Comparison of ENCODE assay signal across 13 cellular contexts in genomic region chr2:217919781-217920351, GRCh38.
DNase-seq lines count a peak whose midpoint lies in the region; ATAC-seq, FAIRE-seq and TF ChIP-seq lines count a peak whose summit lies in the region.
"Had no signal": no experiment of that assay in that cellular context is flagged by ENCODE, and none has a peak within 500 bp of the region (broad histone marks: within the 10 kb centered on the region; RNA-seq: fewer than 3 reads in every experiment).

No MANE protein-coding gene starts in this region.

- no peak for TF ChIP-seq EP300 in A549 (IDR thresholded peaks at IDR 0.05)
- TF ChIP-seq EP300 in gastroesophageal sphincter (IDR thresholded peaks at IDR 0.05), result peak; percentile 53

- WGBS in A549 (ENCODE audit: missing lambda C conversion rate), result 35% methylated on average over 12 of the region's 13 CpGs
- WGBS in gastroesophageal sphincter (ENCODE audit: low coverage in 1 of 2), 2 donors, result 27% methylated on average over 9 of the region's 13 CpGs; no CpG with 5 or more reads in 1 of the 2 donors

- H3K27ac ChIP-seq in A549, result peak overlapping the region; percentile 61 to 85
- H3K27ac ChIP-seq in Peyer's patch, result peak overlapping the region; percentile 30 to 92 (median 58)
- H3K27ac ChIP-seq in gastroesophageal sphincter, result peak overlapping the region; percentile 97 to 99 (median 97)
- H3K27ac ChIP-seq in osteoblast (ENCODE audit: low read depth, low read length), result peak overlapping the region; percentile 53
- H3K27ac ChIP-seq: HL-60 had no signal

- DNase-seq in A549 (ENCODE audit: low read depth in 1 of 2, low spot score in 1 of 2) (peak in 1 of 2 experiments; percentile 32), Peyer's patch (no peak), osteoblast (ENCODE audit: insufficient read length, low spot score, missing footprints) (peak; percentile 94), NCI-H1694 (lab: John Stamatoyannopoulos, UW) (no peak), NCI-H1436 (lab: John Stamatoyannopoulos, UW) (no peak)
- DNase-seq in stimulated activated naive CD8-positive, alpha-beta T cell treated with anti-CD3 and anti-CD28 coated beads, Interleukin-15, amount 100 ng/mL, for 72 hours, result no peak
- DNase-seq: activated naive CD4-positive, alpha-beta T cell treated with anti-CD3 and anti-CD28 coated beads, Interleukin-2, amount 10 ng/mL, durations not matched to agents 7 days and 5 days; AML-193; NCI-H526 treated with DMSO at 0.1 percent for 48 hours; T-helper 17 cell had no signal

- H3K4me1 ChIP-seq in A549 (peaks cover 77% of the 10 kb centered on the region), Peyer's patch (peaks cover 0 to 47% (median 0%) of the 10 kb centered on the region in 4 donors), gastroesophageal sphincter (peaks cover 30 to 100% (median 98%) of the 10 kb centered on the region in 3 donors), osteoblast (ENCODE audit: insufficient read depth, low read length) (peaks cover 49% of the 10 kb centered on the region)

- CTCF ChIA-PET in A549 (lab: Yijun Ruan, JAX), result interaction anchor here (0.9 to 1.7 kb wide), 6 partner anchors 13 to 33 kb away, joined by 3 to 4 read pairs (median 3); no protein-coding TSS in a partner anchor

- H3K27ac Mint-ChIP-seq in stimulated activated naive CD8-positive, alpha-beta T cell treated with anti-CD3 and anti-CD28 coated beads, Interleukin-15, amount 100 ng/mL, for 72 hours, result no peak overlapping the region
- H3K27ac Mint-ChIP-seq: activated naive CD4-positive, alpha-beta T cell treated with anti-CD3 and anti-CD28 coated beads, Interleukin-2, amount 10 ng/mL, durations not matched to agents 7 days and 5 days; T-helper 17 cell had no signal

- peaks cover 74% of the 10 kb centered on the region for H3K79me2 ChIP-seq in osteoblast (ENCODE audit: insufficient read depth, low read length)

- no peaks in the 10 kb centered on the region for H3K9me3 Mint-ChIP-seq in stimulated activated naive CD8-positive, alpha-beta T cell treated with anti-CD3 and anti-CD28 coated beads, Interleukin-15, amount 100 ng/mL, for 72 hours
- H3K9me3 Mint-ChIP-seq: activated naive CD4-positive, alpha-beta T cell treated with anti-CD3 and anti-CD28 coated beads, Interleukin-2, amount 10 ng/mL, durations not matched to agents 7 days and 5 days had no signal

- peaks cover 13% of the 10 kb centered on the region for H4K20me1 ChIP-seq in osteoblast (ENCODE audit: insufficient read depth, low read length)

- H3K27me3 Mint-ChIP-seq in stimulated activated naive CD8-positive, alpha-beta T cell treated with anti-CD3 and anti-CD28 coated beads, Interleukin-15, amount 100 ng/mL, for 72 hours, result no peaks in the 10 kb centered on the region

- POLR2A ChIA-PET in A549 (lab: Yijun Ruan, JAX), result no interaction called here

- ATAC-seq in A549 (peak in 1 of 2 experiments; percentile 25; a peak in 2 of 6 replicates), gastroesophageal sphincter (peak; percentile 17), HG02588 (IDR thresholded peaks at IDR 0.05; ENCODE audit: unreplicated experiment) (no peak)
- ATAC-seq in stimulated activated naive CD8-positive, alpha-beta T cell treated with anti-CD3 and anti-CD28 coated beads, Interleukin-15, amount 100 ng/mL, for 72 hours, result no peak
- ATAC-seq: T-helper 17 cell had no signal

- no peak overlapping the region for H3K4me3 ChIP-seq in A549
- no peak overlapping the region for H3K4me3 ChIP-seq in Peyer's patch
- H3K4me3 ChIP-seq in gastroesophageal sphincter, result peak overlapping the region; percentile 4 to 36
- H3K4me3 ChIP-seq in osteoblast (ENCODE audit: insufficient read depth, low read length), result peak overlapping the region; percentile 1

- no peak overlapping the region for H3K4me3 Mint-ChIP-seq in stimulated activated naive CD8-positive, alpha-beta T cell treated with anti-CD3 and anti-CD28 coated beads, Interleukin-15, amount 100 ng/mL, for 72 hours
- H3K4me3 Mint-ChIP-seq: activated naive CD4-positive, alpha-beta T cell treated with anti-CD3 and anti-CD28 coated beads, Interleukin-2, amount 10 ng/mL, durations not matched to agents 7 days and 5 days; T-helper 17 cell had no signal

- H3K9me3 ChIP-seq in A549 (no peaks in the 10 kb centered on the region), Peyer's patch (no peaks in the 10 kb centered on the region), gastroesophageal sphincter (no peaks in the 10 kb centered on the region), osteoblast (ENCODE audit: low read depth, low read length) (no peaks in the 10 kb centered on the region)

- no peak for TF ChIP-seq CTCF in A549 (IDR thresholded peaks at IDR 0.05)
- TF ChIP-seq CTCF in Peyer's patch (IDR thresholded peaks at IDR 0.05), result no peak
- TF ChIP-seq CTCF in gastroesophageal sphincter (IDR thresholded peaks at IDR 0.05), result no peak
- TF ChIP-seq CTCF in osteoblast (IDR thresholded peaks at IDR 0.05; ENCODE audit: extremely low read depth, low read depth, low read length), result no peak

- no peak for TF ChIP-seq RAD21 in A549 (conservative IDR thresholded peaks at IDR 0.05 in 1 of 2, IDR thresholded peaks at IDR 0.05 in 1 of 2)

- no peak for FAIRE-seq in A549 (lab: Jason Lieb, UNC)

- no peak for TF ChIP-seq POLR2A in A549 (IDR thresholded peaks at IDR 0.05; ENCODE audit: low read length)
- no peak for TF ChIP-seq POLR2A in Peyer's patch (IDR thresholded peaks at IDR 0.05)
- peak in 1 of 2 donors; percentile 39 for TF ChIP-seq POLR2A in gastroesophageal sphincter (IDR thresholded peaks at IDR 0.05)

- H3K4me1 Mint-ChIP-seq in stimulated activated naive CD8-positive, alpha-beta T cell treated with anti-CD3 and anti-CD28 coated beads, Interleukin-15, amount 100 ng/mL, for 72 hours, result no peaks in the 10 kb centered on the region
- H3K4me1 Mint-ChIP-seq: activated naive CD4-positive, alpha-beta T cell treated with anti-CD3 and anti-CD28 coated beads, Interleukin-2, amount 10 ng/mL, durations not matched to agents 7 days and 5 days had no signal

- no peaks in the 10 kb centered on the region for H3K36me3 ChIP-seq in Peyer's patch
- peaks cover 0 to 29% of the 10 kb centered on the region in 2 donors for H3K36me3 ChIP-seq in gastroesophageal sphincter
- peaks cover 36% of the 10 kb centered on the region for H3K36me3 ChIP-seq in osteoblast (ENCODE audit: insufficient read depth, low read length)

- H3K27me3 ChIP-seq in Peyer's patch (no peaks in the 10 kb centered on the region), gastroesophageal sphincter (no peaks in the 10 kb centered on the region), osteoblast (ENCODE audit: insufficient read depth, low read length) (no peaks in the 10 kb centered on the region)

- H3K4me2 ChIP-seq in A549 (peak overlapping the region; percentile 45), osteoblast (ENCODE audit: insufficient read depth, low read length) (peak overlapping the region; percentile 52)

- no peak overlapping the region for H2AFZ ChIP-seq in osteoblast (ENCODE audit: low read length)

TF ChIP-seq in A549, 52 proteins besides CTCF, POLR2A, EP300 and RAD21:
- TF ChIP-seq ZNF302 (CRISPR knock-in tag; IDR thresholded peaks at IDR 0.05) (no peak), E2F6 (IDR thresholded peaks at IDR 0.05; ENCODE audit: borderline replicate concordance, low read depth) (no peak), FOSL2 (IDR thresholded peaks at IDR 0.05) (no peak), FOSL2 (CRISPR knock-in tag; IDR thresholded peaks at IDR 0.05) (0 out of 2 replicates have a peak, but pooled peaks have one; percentile 3), JUNB (IDR thresholded peaks at IDR 0.05) (no peak)
TF ChIP-seq in A549: peak in this region for 1.

Comparison
In these comparisons a context has a peak if more than half of its experiments do, and no peak if none do; other contexts are left out.
1. H3K4me3 ChIP-seq: peak in gastroesophageal sphincter (2 of 2) and osteoblast (single experiment); none in A549 (single experiment) and Peyer's patch (0 of 4).
2. Peak in every context shown above with its lines, with median percentiles within 50 percentile points of each other: H3K27ac ChIP-seq.